1 cellular context compared by ENCODE assay signal in genomic region chr19:49676136-49676689, GRCh38.
TF ChIP-seq lines count a peak whose summit lies in the region.

No MANE protein-coding gene starts in this region.

TF ChIP-seq in SK-N-SH, 30 proteins besides CTCF, POLR2A, EP300 and RAD21 (continued from another document):
- TF ChIP-seq POLR2AphosphoS5 (IDR thresholded peaks at IDR 0.05; ENCODE audit: low read depth, low read length) (peak; percentile 24; the same call in 1 of the 2 replicates), RCOR1 (IDR thresholded peaks at IDR 0.05; ENCODE audit: low read length) (peak; percentile 89), TAF1 (IDR thresholded peaks at IDR 0.05; ENCODE audit: borderline replicate concordance, low read depth, low read length) (peak; percentile 11), JUND (IDR thresholded peaks at IDR 0.05) (peak; percentile 54; the same call in 1 of the 2 replicates), RFX5 (IDR thresholded peaks at IDR 0.05; ENCODE audit: low read length) (no peak), REST (IDR thresholded peaks at IDR 0.05; ENCODE audit: low read depth, low read length) (no peak)
